Comparison of ENCODE assay signal across 9 cellular contexts in the genomic region with DNA sequence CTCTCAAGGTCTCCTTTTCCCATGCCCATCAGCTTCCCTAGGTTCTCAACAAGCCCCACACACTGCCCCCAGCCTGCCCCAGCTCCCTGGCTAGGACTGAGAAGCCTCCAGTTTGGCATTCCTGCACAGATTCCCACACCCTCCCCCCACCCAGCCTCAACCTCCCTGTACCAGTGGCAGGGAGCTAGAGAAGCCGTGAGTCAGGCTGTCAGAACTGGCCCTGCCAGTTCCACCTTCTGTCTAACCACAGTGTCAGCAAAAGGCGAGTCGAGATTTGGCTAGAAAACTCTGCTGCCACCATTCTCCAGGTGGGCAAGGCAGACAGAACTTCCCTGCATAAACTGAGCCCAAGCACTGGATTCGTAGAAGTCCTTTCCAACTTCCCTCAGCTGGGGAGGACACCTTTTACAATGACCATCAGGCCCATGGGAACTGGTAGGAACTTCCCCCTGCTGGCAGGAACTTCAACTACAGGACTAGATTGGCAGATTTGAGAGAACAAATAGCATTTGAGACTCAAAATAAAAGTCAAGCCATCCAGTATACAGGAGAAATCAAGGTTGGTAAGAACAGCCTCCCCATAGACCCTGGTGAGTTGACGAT. TPM values are rescaled to one million over a fixed set of nuclear protein-coding genes. Genes with fewer than 3 reads are reported as not detected.
DNase-seq lines count a peak whose midpoint lies in the region; ATAC-seq, FAIRE-seq and TF ChIP-seq lines count a peak whose summit lies in the region.
"Had no signal": no experiment of that assay in that cellular context is flagged by ENCODE, and none has a peak within 500 bp of the region (broad histone marks: within the 10 kb centered on the region; RNA-seq: fewer than 3 reads in every experiment).

No MANE protein-coding gene starts in this region.

- peaks cover under 1 to 1% (median under 1%) of the 10 kb centered on the region in 5 experiments for H3K9me3 Mint-ChIP-seq in brain
- no peaks in the 10 kb centered on the region for H3K9me3 Mint-ChIP-seq in activated naive CD4-positive, alpha-beta T cell treated with anti-CD3 and anti-CD28 coated beads, Interleukin-2, amount 10 ng/mL, durations not matched to agents 7 days and 5 days

- H3K36me3 ChIP-seq in keratinocyte (ENCODE audit: control insufficient read depth in 2 of 2, extremely low read depth in 1 of 2, insufficient read depth in 2 of 2, low read length in 2 of 2) = no peaks in the 10 kb centered on the region

- peak overlapping the region in 1 of 3 experiments; percentile 1 for H3K4me3 ChIP-seq in keratinocyte (ENCODE audit: control insufficient read depth in 2 of 3, extremely low read depth in 1 of 3, insufficient read depth in 2 of 3, low read depth in 1 of 3, low read length in 3 of 3)

- peaks cover 25% of the 10 kb centered on the region for H3K4me1 Mint-ChIP-seq in brain
- no peaks in the 10 kb centered on the region for H3K4me1 Mint-ChIP-seq in activated naive CD4-positive, alpha-beta T cell treated with anti-CD3 and anti-CD28 coated beads, Interleukin-2, amount 10 ng/mL, durations not matched to agents 7 days and 5 days

- dilution Hi-C loops in keratinocyte (cut with MboI; ENCODE audit: extremely low pct_ligation_motif_present, low sequenced_read_pairs) = no loop called here

- H3K27me3 Mint-ChIP-seq in brain = peaks cover 10% of the 10 kb centered on the region
- H3K27me3 Mint-ChIP-seq in activated naive CD4-positive, alpha-beta T cell treated with anti-CD3 and anti-CD28 coated beads, Interleukin-2, amount 10 ng/mL, durations not matched to agents 7 days and 5 days = peaks cover 42% of the 10 kb centered on the region

- H3K4me1 ChIP-seq in keratinocyte (ENCODE audit: control insufficient read depth, extremely low read depth, insufficient read depth, low read length) = peaks cover 35% of the 10 kb centered on the region

- H3K79me2 ChIP-seq in keratinocyte (ENCODE audit: control insufficient read depth, insufficient read depth, low read length) = no peaks in the 10 kb centered on the region

- H3K9me3 ChIP-seq in keratinocyte (ENCODE audit: control insufficient read depth, low read depth, low read length) = no peaks in the 10 kb centered on the region

- H2AFZ ChIP-seq in keratinocyte (ENCODE audit: control insufficient read depth, low read length) = peak overlapping the region; percentile 11

- no peaks in the 10 kb centered on the region for H3K27me3 ChIP-seq in keratinocyte (ENCODE audit: control insufficient read depth, extremely low read depth, insufficient read depth, low read length)

- CTCF ChIA-PET in activated naive CD4-positive, alpha-beta T cell treated with anti-CD3 and anti-CD28 coated beads, Interleukin-2, amount 10 ng/mL, durations not matched to agents 7 days and 5 days (lab: Charles Lee) = interaction anchor here (0.6 to 2.3 kb wide), 5 partner anchors 37 to 288 kb away, joined by 3 to 9 read pairs (median 4); no protein-coding TSS in a partner anchor

- DNase-seq in SIG-M5 treated with dmso at 0.1 percent for 504 hours (lab: John Stamatoyannopoulos, UW; ENCODE audit: unreplicated experiment) (peak; percentile 59), SIG-M5 (lab: John Stamatoyannopoulos, UW) (no peak), NCI-H1105 (lab: John Stamatoyannopoulos, UW) (peak; percentile 16), keratinocyte (ENCODE audit: low read depth, low spot score) (no peak), NOMO-1 treated with dmso at 0.1 percent for 144 hours (lab: John Stamatoyannopoulos, UW; ENCODE audit: unreplicated experiment) (no peak)
- DNase-seq in activated naive CD4-positive, alpha-beta T cell treated with anti-CD3 and anti-CD28 coated beads, Interleukin-2, amount 10 ng/mL, durations not matched to agents 7 days and 5 days = no peak

- H3K27ac ChIP-seq in keratinocyte (ENCODE audit: control insufficient read depth, insufficient read depth, low read length) = peak overlapping the region; percentile 19

- no peaks in the 10 kb centered on the region for H4K20me1 ChIP-seq in keratinocyte (ENCODE audit: control insufficient read depth, extremely low read depth, insufficient read depth, low read length)

- ATAC-seq in HG02981 (IDR thresholded peaks at IDR 0.05; ENCODE audit: unreplicated experiment) = no peak

- H3K4me3 Mint-ChIP-seq in brain = no peak overlapping the region
- H3K4me3 Mint-ChIP-seq in activated naive CD4-positive, alpha-beta T cell treated with anti-CD3 and anti-CD28 coated beads, Interleukin-2, amount 10 ng/mL, durations not matched to agents 7 days and 5 days = no peak overlapping the region
- H3K4me3 Mint-ChIP-seq: activated naive CD8-positive, alpha-beta T cell had no signal

- H3K9me1 ChIP-seq in keratinocyte (ENCODE audit: control insufficient read depth, extremely low read depth, insufficient read depth, low read length) = no peaks in the 10 kb centered on the region

- peak; percentile 44 to 59 for TF ChIP-seq CTCF in brain (conservative IDR thresholded peaks at IDR 0.05)
- TF ChIP-seq CTCF in keratinocyte (optimal IDR thresholded peaks at IDR 0.05 in 1 of 3, IDR thresholded peaks at IDR 0.05 in 1 of 3, conservative IDR thresholded peaks at IDR 0.05 in 1 of 3; ENCODE audit: extremely low read depth in 1 of 3, insufficient read depth in 2 of 3, low read length in 3 of 3) = peak; percentile 67 to 97 (median 82)

- H3K4me2 ChIP-seq in keratinocyte (ENCODE audit: control insufficient read depth, extremely low read depth, insufficient read depth, low read depth, low read length) = peak overlapping the region; percentile 70

- H3K9ac ChIP-seq in keratinocyte (ENCODE audit: control insufficient read depth, extremely low read depth, insufficient read depth, low read length) = peak overlapping the region; percentile 24

- H3K36me3 Mint-ChIP-seq in brain = no peaks in the 10 kb centered on the region
- H3K36me3 Mint-ChIP-seq in activated naive CD4-positive, alpha-beta T cell treated with anti-CD3 and anti-CD28 coated beads, Interleukin-2, amount 10 ng/mL, durations not matched to agents 7 days and 5 days = no peaks in the 10 kb centered on the region
- H3K36me3 Mint-ChIP-seq: activated naive CD8-positive, alpha-beta T cell had no signal

- FAIRE-seq in keratinocyte (lab: Jason Lieb, UNC) = peak; percentile 82

- peak overlapping the region in 1 of 5 experiments; percentile 28 for H3K27ac Mint-ChIP-seq in brain
- H3K27ac Mint-ChIP-seq in activated naive CD4-positive, alpha-beta T cell treated with anti-CD3 and anti-CD28 coated beads, Interleukin-2, amount 10 ng/mL, durations not matched to agents 7 days and 5 days = no peak overlapping the region
- H3K27ac Mint-ChIP-seq: activated naive CD8-positive, alpha-beta T cell had no signal

RNA-seq across cellular contexts. Expression of a gene that starts 31.0 kb away (rescaled TPM):
- polyA plus RNA-seq in brain (ENCODE audit: insufficient read depth, low read depth, low replicate concordance) (11.5 TPM), keratinocyte (0.61 to 2.3 TPM (median 1.4 TPM) in 3 replicates)
- polyA plus RNA-seq in keratinocyte (2011; ENCODE audit: low read depth) = 36.2 TPM
- polyA plus RNA-seq in keratinocyte (2011; cell fraction: cytosol; rRNA removed) = 0.43 and 0.45 TPM in 2 replicates
- polyA plus RNA-seq in keratinocyte (2011; cell fraction: nucleus; rRNA removed) = 9.6 and 9.8 TPM in 2 replicates
- polyA plus RNA-seq in keratinocyte (2012; ENCODE audit: low replicate concordance) = 1.1 and 26.4 TPM in 2 replicates
- 0.59 to 4.1 TPM (median 3.5 TPM) in 3 replicates for polyA minus RNA-seq in keratinocyte
- not detected for polyA minus RNA-seq in keratinocyte (2011; cell fraction: cytosol; rRNA and poly(A)+ RNA removed)
- polyA minus RNA-seq in keratinocyte (2011; cell fraction: nucleus; rRNA and poly(A)+ RNA removed) = 5.7 and 8.5 TPM in 2 replicates

RNA-seq across cellular contexts. Expression of a gene that starts 52.7 kb away (rescaled TPM):
- polyA plus RNA-seq in brain (ENCODE audit: insufficient read depth, low read depth, low replicate concordance) = 5.7 TPM
- polyA plus RNA-seq in keratinocyte = 82.4 to 140 TPM (median 82.9 TPM) in 3 replicates
- polyA plus RNA-seq in keratinocyte (2011; ENCODE audit: low read depth) = 248 TPM
- 83.9 and 126 TPM in 2 replicates for polyA plus RNA-seq in keratinocyte (2011; cell fraction: cytosol; rRNA removed)
- polyA plus RNA-seq in keratinocyte (2011; cell fraction: nucleus; rRNA removed) = 92.0 and 120 TPM in 2 replicates
- polyA plus RNA-seq in keratinocyte (2012; ENCODE audit: low replicate concordance) = 182 and 251 TPM in 2 replicates
- 61.3 to 158 TPM (median 119 TPM) in 3 replicates for polyA minus RNA-seq in keratinocyte
- polyA minus RNA-seq in keratinocyte (2011; cell fraction: cytosol; rRNA and poly(A)+ RNA removed) = 119 TPM
- 57.9 and 60.0 TPM in 2 replicates for polyA minus RNA-seq in keratinocyte (2011; cell fraction: nucleus; rRNA and poly(A)+ RNA removed)

Comparison
In these comparisons a context has a peak if more than half of its experiments do, and no peak if none do; other contexts are left out.
1. DNase-seq: peak in SIG-M5 treated with dmso at 0.1 percent for 504 hours (single experiment) and NCI-H1105 (single experiment); none in SIG-M5 (single experiment), keratinocyte (single experiment), NOMO-1 treated with dmso at 0.1 percent for 144 hours (single experiment) and activated naive CD4-positive, alpha-beta T cell treated with anti-CD3 and anti-CD28 coated beads, Interleukin-2, amount 10 ng/mL, durations not matched to agents 7 days and 5 days (single experiment).
2. RNA of a gene that starts 52.7 kb away (polyA plus RNA-seq): 82.4 to 251 TPM in keratinocyte; 5.7 TPM in brain (single experiment); every median in the first group is over 10 times any median in the second.